In genomic region chr4:138087181-138087714, GRCh38 we compare ENCODE assay signal across 17 cellular contexts.
DNase-seq lines count a peak whose midpoint lies in the region; ATAC-seq and TF ChIP-seq lines count a peak whose summit lies in the region.
"Had no signal": no experiment of that assay in that cellular context is flagged by ENCODE, and none has a peak within 500 bp of the region (broad histone marks: within the 10 kb centered on the region; RNA-seq: fewer than 3 reads in every experiment).

No MANE protein-coding gene starts in this region.

- H3F3A ChIP-seq in SK-N-SH (replicated peaks; ENCODE audit: insufficient read depth): peaks cover 3% of the 10 kb centered on the region

- H3K79me2 ChIP-seq in SK-N-SH (ENCODE audit: insufficient read depth): no peaks in the 10 kb centered on the region

- DNase-seq in NCI-H82 (lab: John Stamatoyannopoulos, UW) (peak; percentile 27), NCI-H82 treated with DMSO at 0.1 percent for 48 hours (lab: John Stamatoyannopoulos, UW; ENCODE audit: unreplicated experiment) (no peak), Right ventricle myocardium superior (no peak), myocyte (ENCODE audit: low read depth) (peak; percentile 70), SK-N-SH (no peak), left colon (no peak), NCI-H510A (lab: John Stamatoyannopoulos, UW) (no peak)
- no peak for DNase-seq in stimulated activated naive CD4-positive, alpha-beta T cell treated with Interleukin-2 at 50 U/mL for 16 hours (lab: John Stamatoyannopoulos, UW)
- DNase-seq: Caco-2, DMS79, KBM-7, NCI-H146, NCI-H2107, NCI-H446 treated with DMSO at 0.1 percent for 48 hours, RPMI8226 had no signal

- H2AFZ ChIP-seq in SK-N-SH (ENCODE audit: low read depth): no peak overlapping the region

- TF ChIP-seq CTCF in SK-N-SH (IDR thresholded peaks at IDR 0.05): no peak

- H3K9ac ChIP-seq in SK-N-SH: no peak overlapping the region

- H3K27me3 ChIP-seq in SK-N-SH (ENCODE audit: insufficient read depth): no peaks in the 10 kb centered on the region
- H3K27me3 ChIP-seq: SJSA1 had no signal

- no peak for TF ChIP-seq RAD21 in SK-N-SH (IDR thresholded peaks at IDR 0.05; ENCODE audit: low read length)

- TF ChIP-seq EP300 in SK-N-SH (IDR thresholded peaks at IDR 0.05; ENCODE audit: borderline replicate concordance in 1 of 2, low read depth in 1 of 2, low read length in 1 of 2): no peak

- no peak overlapping the region for H3K4me2 ChIP-seq in SK-N-SH
- H3K4me2 ChIP-seq: A549 had no signal

- CTCF ChIA-PET in SK-N-SH (lab: Yijun Ruan, JAX): interaction anchor here (1.0 to 1.6 kb wide), 5 partner anchors 13 to 963 kb away, joined by 3 to 5 read pairs (median 4); no protein-coding TSS in a partner anchor

- peak; percentile 85 for ATAC-seq in Right ventricle myocardium superior (ENCODE audit: poor library complexity)
- no peak for ATAC-seq in left colon
- ATAC-seq: A549 had no signal

- no peaks in the 10 kb centered on the region for H3K36me3 ChIP-seq in SK-N-SH (replicated peaks in 1 of 2; ENCODE audit: control insufficient read depth in 1 of 2, insufficient read depth in 2 of 2, low read length in 1 of 2)
- H3K36me3 ChIP-seq: SJSA1 had no signal

- intact Hi-C loops in Right ventricle myocardium superior (cut with DNase I) (no loop called here), left colon (cut with DNase I, micrococcal nuclease) (no loop called here)

- POLR2A ChIA-PET in SK-N-SH (lab: Yijun Ruan, JAX): no interaction called here

- H3K27ac ChIP-seq in SK-N-SH (ENCODE audit: low read depth in 2 of 2, low read length in 1 of 2): 0 out of 4 replicates have a peak overlapping the region, but pooled peaks of 1 of the 2 experiments have one; percentile 39
- H3K27ac ChIP-seq: A549, SJSA1 had no signal

- no peaks in the 10 kb centered on the region for H3K9me2 ChIP-seq in SK-N-SH

- WGBS in SK-N-SH (ENCODE audit: low lambda C conversion rate): 89% methylated on average over 4 of the region's 4 CpGs

- H4K20me1 ChIP-seq in SK-N-SH (ENCODE audit: insufficient read depth): no peaks in the 10 kb centered on the region

- H3K9me3 ChIP-seq in SK-N-SH: no peaks in the 10 kb centered on the region
- H3K9me3 ChIP-seq: A549, Caco-2, SJSA1 had no signal

- no peaks in the 10 kb centered on the region; a peak in 2 of 4 replicates for H3K4me1 ChIP-seq in SK-N-SH (ENCODE audit: control insufficient read depth in 1 of 2, insufficient read depth in 2 of 2, low read depth in 1 of 2, low read length in 1 of 2)
- H3K4me1 ChIP-seq: A549 had no signal

- H3K4me3 ChIP-seq in SK-N-SH (ENCODE audit: low read depth in 2 of 2, low read length in 1 of 2): no peak overlapping the region
- H3K4me3 ChIP-seq: A549, SJSA1 had no signal

TF ChIP-seq in SK-N-SH, 30 proteins besides CTCF, POLR2A, EP300 and RAD21:
- TF ChIP-seq MAX (IDR thresholded peaks at IDR 0.05; ENCODE audit: low read depth) (no peak), RCOR1 (IDR thresholded peaks at IDR 0.05; ENCODE audit: low read length) (no peak), NRF1 (IDR thresholded peaks at IDR 0.05; ENCODE audit: low read depth, low read length) (no peak), CHD2 (IDR thresholded peaks at IDR 0.05; ENCODE audit: low read length, partially characterized antibody) (no peak), IRF3 (IDR thresholded peaks at IDR 0.05; ENCODE audit: low read depth, low read length) (no peak), RXRA (IDR thresholded peaks at IDR 0.05; ENCODE audit: borderline replicate concordance, low read depth) (no peak), REST (IDR thresholded peaks at IDR 0.05; ENCODE audit: low read depth, low read length) (no peak), USF1 (IDR thresholded peaks at IDR 0.05; ENCODE audit: borderline replicate concordance, low read depth) (no peak), ZBTB33 (IDR thresholded peaks at IDR 0.05; ENCODE audit: borderline replicate concordance, low read depth) (no peak), PBX3 (IDR thresholded peaks at IDR 0.05) (no peak), TAF1 (IDR thresholded peaks at IDR 0.05; ENCODE audit: borderline replicate concordance, low read depth, low read length) (no peak), TEAD4 (IDR thresholded peaks at IDR 0.05; ENCODE audit: borderline replicate concordance, insufficient read depth) (no peak), NFIC (IDR thresholded peaks at IDR 0.05; ENCODE audit: borderline replicate concordance) (no peak), SIN3A (IDR thresholded peaks at IDR 0.05; ENCODE audit: borderline replicate concordance, low read depth, low read length) (no peak), RFX5 (IDR thresholded peaks at IDR 0.05; ENCODE audit: low read length) (no peak), MXI1 (IDR thresholded peaks at IDR 0.05; ENCODE audit: low read depth, low read length) (no peak), GABPA (IDR thresholded peaks at IDR 0.05; ENCODE audit: low read depth) (no peak), POLR2AphosphoS5 (IDR thresholded peaks at IDR 0.05; ENCODE audit: low read depth, low read length) (no peak), FOXJ3 (CRISPR knock-in tag; IDR thresholded peaks at IDR 0.05) (no peak)

Comparison
In these comparisons a context has a peak if more than half of its experiments do, and no peak if none do; other contexts are left out.
1. DNase-seq: peak in NCI-H82 (single experiment) and myocyte (single experiment); none in NCI-H82 treated with DMSO at 0.1 percent for 48 hours (single experiment), Right ventricle myocardium superior (single experiment), SK-N-SH (single experiment), left colon (0 of 2), stimulated activated naive CD4-positive, alpha-beta T cell treated with Interleukin-2 at 50 U/mL for 16 hours (single experiment) and NCI-H510A (single experiment).